8 cellular contexts compared by ENCODE assay signal in the genomic region with DNA sequence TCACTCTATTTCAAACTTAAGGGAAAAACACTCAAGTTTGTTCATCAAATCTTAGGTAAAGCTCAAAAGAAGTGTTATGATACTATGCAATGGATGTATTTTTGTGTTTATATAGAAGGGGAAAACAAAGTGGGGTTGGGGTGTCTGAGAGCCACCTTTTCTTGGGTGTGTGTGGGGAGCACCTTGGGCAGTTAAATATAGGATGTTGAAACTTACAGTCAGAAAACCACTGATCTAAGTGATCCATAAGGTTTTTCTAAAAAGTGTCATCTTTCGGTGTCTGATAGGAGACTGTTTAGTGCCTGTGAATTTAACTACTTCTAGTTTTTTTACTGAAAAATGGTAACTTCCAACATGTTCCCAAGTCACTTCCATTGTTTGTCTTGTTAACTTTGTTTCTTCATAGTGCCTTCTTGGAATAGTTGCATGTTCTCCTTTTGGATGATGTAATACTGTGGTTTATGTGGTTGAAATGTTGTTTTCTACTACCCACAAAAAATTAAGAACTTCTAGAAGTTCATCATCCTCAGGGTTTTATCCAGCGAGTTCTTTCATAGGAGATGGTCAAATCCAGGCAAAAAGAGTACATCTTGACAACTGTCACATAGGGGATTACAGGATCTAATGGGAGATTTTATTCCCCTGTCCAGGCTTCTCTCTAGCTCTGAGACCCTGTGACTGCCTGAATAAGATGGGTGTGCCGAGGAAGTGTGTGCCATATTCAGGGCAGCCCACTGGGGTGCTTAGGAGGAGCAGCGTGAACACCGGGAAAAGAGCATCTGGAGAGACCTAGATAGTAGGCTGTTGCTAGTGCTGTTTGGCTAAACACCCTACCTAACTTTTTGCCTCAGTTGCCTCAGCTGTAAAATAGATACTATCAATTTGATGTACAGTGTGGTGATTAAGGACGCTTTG. TPM values are rescaled to one million over a fixed set of nuclear protein-coding genes. Genes with fewer than 3 reads are reported as not detected.
A peak's percentile ranks its signal among the peaks of the same experiment; 100 is the strongest.
DNase-seq lines count a peak whose midpoint lies in the region; ATAC-seq and TF ChIP-seq lines count a peak whose summit lies in the region.

No MANE protein-coding gene starts in this region.

- peaks cover 49% of the 10 kb centered on the region for H3K36me3 Mint-ChIP-seq in activated naive CD4-positive, alpha-beta T cell treated with anti-CD3 and anti-CD28 coated beads, Interleukin-2, amount 10 ng/mL, durations not matched to agents 7 days and 5 days
- peaks cover 55% of the 10 kb centered on the region for H3K36me3 Mint-ChIP-seq in activated CD8-positive, alpha-beta T cell treated with anti-CD3 and anti-CD28 coated beads for 36 hours (ENCODE audit: low read depth)

- H3K4me3 Mint-ChIP-seq in activated naive CD4-positive, alpha-beta T cell treated with anti-CD3 and anti-CD28 coated beads, Interleukin-2, amount 10 ng/mL, durations not matched to agents 7 days and 5 days, result no peak overlapping the region
- no peak overlapping the region for H3K4me3 Mint-ChIP-seq in activated CD8-positive, alpha-beta T cell treated with anti-CD3 and anti-CD28 coated beads for 36 hours

- DNase-seq in activated naive CD4-positive, alpha-beta T cell treated with anti-CD3 and anti-CD28 coated beads, Interleukin-2, amount 10 ng/mL, durations not matched to agents 7 days and 5 days, result no peak
- DNase-seq in activated naive CD4-positive, alpha-beta T cell treated with Interleukin-2 at 50 U/mL for 16 hours, result no peak
- DNase-seq in activated CD8-positive, alpha-beta T cell treated with anti-CD3 and anti-CD28 coated beads for 36 hours, result no peak
- DNase-seq in hepatic stellate cell (ENCODE audit: low spot score) (peak; percentile 34), uterus (no peak), DMS 273 treated with DMSO at 0.1 percent for 48 hours (lab: John Stamatoyannopoulos, UW) (no peak), NCI-H187 (lab: John Stamatoyannopoulos, UW) (no peak)
- DNase-seq in stimulated activated CD4-positive, alpha-beta T cell treated with anti-CD3 and anti-CD28 coated beads, Interleukin-2, amount 100 ng/mL, for 24 hours, result no peak

- no peaks in the 10 kb centered on the region for H3K36me3 ChIP-seq in uterus

- no peaks in the 10 kb centered on the region for H3K9me3 ChIP-seq in uterus

- no peaks in the 10 kb centered on the region for H3K9me3 Mint-ChIP-seq in activated naive CD4-positive, alpha-beta T cell treated with anti-CD3 and anti-CD28 coated beads, Interleukin-2, amount 10 ng/mL, durations not matched to agents 7 days and 5 days
- no peaks in the 10 kb centered on the region for H3K9me3 Mint-ChIP-seq in activated CD8-positive, alpha-beta T cell treated with anti-CD3 and anti-CD28 coated beads for 36 hours

- TF ChIP-seq CTCF in activated CD8-positive, alpha-beta T cell treated with anti-CD3 and anti-CD28 coated beads for 36 hours (IDR thresholded peaks at IDR 0.05), result no peak
- no peak for TF ChIP-seq CTCF in uterus (IDR thresholded peaks at IDR 0.05)

- H3K4me1 ChIP-seq in uterus, result no peaks in the 10 kb centered on the region

- no peak overlapping the region for H3K4me3 ChIP-seq in uterus

- H3K27ac ChIP-seq in uterus, result peak overlapping the region; percentile 9 to 10

- H3K27me3 ChIP-seq in uterus, result no peaks in the 10 kb centered on the region

- no peak for TF ChIP-seq POLR2A in uterus (IDR thresholded peaks at IDR 0.05)

- intact Hi-C loops in activated CD8-positive, alpha-beta T cell treated with anti-CD3 and anti-CD28 coated beads for 36 hours (cut with micrococcal nuclease), result no loop called here
- intact Hi-C loops in uterus (cut with DNase I; ENCODE audit: low total_unique reads), result no loop called here

- H3K27ac Mint-ChIP-seq in activated naive CD4-positive, alpha-beta T cell treated with anti-CD3 and anti-CD28 coated beads, Interleukin-2, amount 10 ng/mL, durations not matched to agents 7 days and 5 days, result peak overlapping the region; percentile 74
- H3K27ac Mint-ChIP-seq in activated CD8-positive, alpha-beta T cell treated with anti-CD3 and anti-CD28 coated beads for 36 hours, result peak overlapping the region; percentile 65

- CTCF ChIA-PET in activated naive CD4-positive, alpha-beta T cell treated with anti-CD3 and anti-CD28 coated beads, Interleukin-2, amount 10 ng/mL, durations not matched to agents 7 days and 5 days (lab: Charles Lee), result interaction anchor here (0.8 kb wide), 1 partner anchor 44 kb away, joined by 3 read pairs; no protein-coding TSS in a partner anchor
- CTCF ChIA-PET in activated CD8-positive, alpha-beta T cell treated with anti-CD3 and anti-CD28 coated beads for 36 hours (lab: Charles Lee), result interaction anchor here (1.0 to 1.4 kb wide), 2 partner anchors 42 to 44 kb away, joined by 3 to 4 read pairs; no protein-coding TSS in a partner anchor

- no peak for ATAC-seq in activated CD8-positive, alpha-beta T cell treated with anti-CD3 and anti-CD28 coated beads for 36 hours

- H3K27me3 Mint-ChIP-seq in activated naive CD4-positive, alpha-beta T cell treated with anti-CD3 and anti-CD28 coated beads, Interleukin-2, amount 10 ng/mL, durations not matched to agents 7 days and 5 days, result no peaks in the 10 kb centered on the region
- H3K27me3 Mint-ChIP-seq in activated CD8-positive, alpha-beta T cell treated with anti-CD3 and anti-CD28 coated beads for 36 hours, result no peaks in the 10 kb centered on the region

- POLR2A ChIA-PET in activated CD8-positive, alpha-beta T cell treated with anti-CD3 and anti-CD28 coated beads for 36 hours (lab: Charles Lee), result interaction anchor here (1.3 kb wide), 1 partner anchor 31 kb away, joined by 3 read pairs; no protein-coding TSS in a partner anchor

- peaks cover 66% of the 10 kb centered on the region for H3K4me1 Mint-ChIP-seq in activated naive CD4-positive, alpha-beta T cell treated with anti-CD3 and anti-CD28 coated beads, Interleukin-2, amount 10 ng/mL, durations not matched to agents 7 days and 5 days
- peaks cover 62% of the 10 kb centered on the region for H3K4me1 Mint-ChIP-seq in activated CD8-positive, alpha-beta T cell treated with anti-CD3 and anti-CD28 coated beads for 36 hours (ENCODE audit: low read depth)

RNA-seq across cellular contexts. Expression of gene CAB39, which starts 46.2 kb away (rescaled TPM):
- total RNA-seq in activated CD8-positive, alpha-beta T cell treated with anti-CD3 and anti-CD28 coated beads for 36 hours, result 100 to 1,000 TPM; 119 to 120 TPM
- 100 to 1,000 TPM in 1 of 4 donors, 10 to 100 TPM in 3; 33.6 to 121 (median 78.0) TPM for total RNA-seq in uterus
